In genomic region chr1:211732276-211732571, GRCh38 we compare ENCODE assay signal across 16 cellular contexts. TPM values are rescaled to one million over a fixed set of nuclear protein-coding genes. Genes with fewer than 3 reads are reported as not detected.
DNase-seq lines count a peak whose midpoint lies in the region; ATAC-seq and TF ChIP-seq lines count a peak whose summit lies in the region.
"Had no signal": no experiment of that assay in that cellular context is flagged by ENCODE, and none has a peak within 500 bp of the region (broad histone marks: within the 10 kb centered on the region; RNA-seq: fewer than 3 reads in every experiment).

No MANE protein-coding gene starts in this region.

- no peak overlapping the region for H3K9ac ChIP-seq in SK-N-SH

- TF ChIP-seq EP300 in SK-N-SH (IDR thresholded peaks at IDR 0.05; ENCODE audit: borderline replicate concordance in 1 of 2, low read depth in 1 of 2, low read length in 1 of 2), result no peak

- H3K9me3 ChIP-seq in SK-N-SH, result no peaks in the 10 kb centered on the region
- H3K9me3 ChIP-seq: ascending aorta, Caco-2, pancreas, thyroid gland had no signal

- no peaks in the 10 kb centered on the region for H3K9me3 Mint-ChIP-seq in mesothelial cell of epicardium
- H3K9me3 Mint-ChIP-seq in activated CD4-positive, alpha-beta memory T cell treated with anti-CD3 and anti-CD28 coated beads for 36 hours, result no peaks in the 10 kb centered on the region
- H3K9me3 Mint-ChIP-seq: T-cell had no signal

- TF ChIP-seq CTCF in mesothelial cell of epicardium (IDR thresholded peaks at IDR 0.05; ENCODE audit: unreplicated experiment) (no peak), SK-N-SH (IDR thresholded peaks at IDR 0.05) (no peak)

- H3K4me1 Mint-ChIP-seq in mesothelial cell of epicardium, result peaks cover 10% of the 10 kb centered on the region
- no peaks in the 10 kb centered on the region for H3K4me1 Mint-ChIP-seq in activated CD4-positive, alpha-beta memory T cell treated with anti-CD3 and anti-CD28 coated beads for 36 hours (ENCODE audit: low read depth)

- no peaks in the 10 kb centered on the region for H4K20me1 ChIP-seq in SK-N-SH (ENCODE audit: insufficient read depth)

- H3K27ac Mint-ChIP-seq in mesothelial cell of epicardium, result no peak overlapping the region
- H3K27ac Mint-ChIP-seq in activated CD4-positive, alpha-beta memory T cell treated with anti-CD3 and anti-CD28 coated beads for 36 hours, result no peak overlapping the region
- H3K27ac Mint-ChIP-seq: T-cell had no signal

- no peak overlapping the region for H3K27ac ChIP-seq in SK-N-SH (ENCODE audit: low read depth in 2 of 2, low read length in 1 of 2)
- H3K27ac ChIP-seq: ascending aorta, pancreas had no signal

- no peak for TF ChIP-seq RAD21 in SK-N-SH (IDR thresholded peaks at IDR 0.05; ENCODE audit: low read length)

- no peaks in the 10 kb centered on the region for H3K27me3 ChIP-seq in SK-N-SH (ENCODE audit: insufficient read depth)
- H3K27me3 ChIP-seq: ascending aorta, pancreas, thyroid gland had no signal

- WGBS in SK-N-SH (ENCODE audit: low lambda C conversion rate), result 80% methylated on average over 1 of the region's 1 CpG

- no peaks in the 10 kb centered on the region for H3K9me2 ChIP-seq in SK-N-SH

- peaks cover 4% of the 10 kb centered on the region for H3F3A ChIP-seq in SK-N-SH (replicated peaks; ENCODE audit: insufficient read depth)

- no peak overlapping the region for H3K4me3 ChIP-seq in SK-N-SH (ENCODE audit: low read depth in 2 of 2, low read length in 1 of 2)
- H3K4me3 ChIP-seq: ascending aorta, pancreas, thyroid gland had no signal

- CTCF ChIA-PET in activated CD4-positive, alpha-beta memory T cell treated with anti-CD3 and anti-CD28 coated beads for 36 hours (lab: Charles Lee), result no interaction called here
- CTCF ChIA-PET in SK-N-SH (lab: Yijun Ruan, JAX), result interaction anchor here (1.2 to 2.1 kb wide), 4 partner anchors 9 to 45 kb away, joined by 3 to 8 read pairs (median 4); no protein-coding TSS in a partner anchor

- H3K4me2 ChIP-seq in SK-N-SH, result no peak overlapping the region

- no peaks in the 10 kb centered on the region for H3K79me2 ChIP-seq in SK-N-SH (ENCODE audit: insufficient read depth)

- POLR2A ChIA-PET in activated CD4-positive, alpha-beta memory T cell treated with anti-CD3 and anti-CD28 coated beads for 36 hours (lab: Charles Lee), result no interaction called here
- POLR2A ChIA-PET in SK-N-SH (lab: Yijun Ruan, JAX), result no interaction called here

- ATAC-seq in GM19438 (IDR thresholded peaks at IDR 0.05; ENCODE audit: low read depth, unreplicated experiment) (peak; percentile 85), HG02852 (IDR thresholded peaks at IDR 0.05; ENCODE audit: unreplicated experiment) (peak; percentile 78), Right ventricle myocardium inferior (no peak)
- ATAC-seq: pancreas, PC-3, T-cell had no signal

- no peaks in the 10 kb centered on the region for H3K27me3 Mint-ChIP-seq in mesothelial cell of epicardium (ENCODE audit: low read depth)
- H3K27me3 Mint-ChIP-seq in activated CD4-positive, alpha-beta memory T cell treated with anti-CD3 and anti-CD28 coated beads for 36 hours, result no peaks in the 10 kb centered on the region
- H3K27me3 Mint-ChIP-seq: T-cell had no signal

- peak; percentile 38 for DNase-seq in CD1c-positive myeloid dendritic cell (ENCODE audit: extremely low spot score)
- peak; percentile 63 for DNase-seq in NCI-H2171 treated with DMSO at 0.1 percent for 48 hours (lab: John Stamatoyannopoulos, UW)
- no peak for DNase-seq in mesothelial cell of epicardium (ENCODE audit: low spot score in 2 of 2, unreplicated experiment in 2 of 2)
- no peak for DNase-seq in activated CD4-positive, alpha-beta memory T cell treated with anti-CD3 and anti-CD28 coated beads for 36 hours
- no peak for DNase-seq in SK-N-SH
- DNase-seq in Right ventricle myocardium inferior (ENCODE audit: missing footprints), result no peak
- DNase-seq: Caco-2, mesenchymal stem cell, MM.1S, pancreas, PC-3, T-cell, thyroid gland had no signal

- no peaks in the 10 kb centered on the region for H3K36me3 Mint-ChIP-seq in mesothelial cell of epicardium
- no peaks in the 10 kb centered on the region for H3K36me3 Mint-ChIP-seq in activated CD4-positive, alpha-beta memory T cell treated with anti-CD3 and anti-CD28 coated beads for 36 hours
- H3K36me3 Mint-ChIP-seq: T-cell had no signal

- peaks cover 9 to 23% of the 10 kb centered on the region in 2 experiments; a peak in 3 of 4 replicates for H3K4me1 ChIP-seq in SK-N-SH (ENCODE audit: control insufficient read depth in 1 of 2, insufficient read depth in 2 of 2, low read depth in 1 of 2, low read length in 1 of 2)
- H3K4me1 ChIP-seq: ascending aorta had no signal

- intact Hi-C loops in activated CD4-positive, alpha-beta memory T cell treated with anti-CD3 and anti-CD28 coated beads for 36 hours (cut with micrococcal nuclease), result no loop called here
- intact Hi-C loops in Right ventricle myocardium inferior (cut with DNase I), result no loop called here

- no peaks in the 10 kb centered on the region for H3K36me3 ChIP-seq in SK-N-SH (replicated peaks in 1 of 2; ENCODE audit: control insufficient read depth in 1 of 2, insufficient read depth in 2 of 2, low read length in 1 of 2)
- H3K36me3 ChIP-seq: ascending aorta, pancreas, thyroid gland had no signal

- no peak overlapping the region for H3K4me3 Mint-ChIP-seq in mesothelial cell of epicardium
- no peak overlapping the region for H3K4me3 Mint-ChIP-seq in activated CD4-positive, alpha-beta memory T cell treated with anti-CD3 and anti-CD28 coated beads for 36 hours
- H3K4me3 Mint-ChIP-seq: T-cell had no signal

- no peak overlapping the region for H2AFZ ChIP-seq in SK-N-SH (ENCODE audit: low read depth)

TF ChIP-seq in SK-N-SH, 30 proteins besides CTCF, POLR2A, EP300 and RAD21:
- no peak for TF ChIP-seq MEF2A (IDR thresholded peaks at IDR 0.05; ENCODE audit: borderline replicate concordance, low read depth)
- TF ChIP-seq, protein P1, sequence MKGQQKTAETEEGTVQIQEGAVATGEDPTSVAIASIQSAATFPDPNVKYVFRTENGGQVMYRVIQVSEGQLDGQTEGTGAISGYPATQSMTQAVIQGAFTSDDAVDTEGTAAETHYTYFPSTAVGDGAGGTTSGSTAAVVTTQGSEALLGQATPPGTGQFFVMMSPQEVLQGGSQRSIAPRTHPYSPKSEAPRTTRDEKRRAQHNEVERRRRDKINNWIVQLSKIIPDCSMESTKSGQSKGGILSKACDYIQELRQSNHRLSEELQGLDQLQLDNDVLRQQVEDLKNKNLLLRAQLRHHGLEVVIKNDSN (IDR thresholded peaks at IDR 0.05; ENCODE audit: borderline replicate concordance, low read depth), result no peak
- no peak for TF ChIP-seq GABPA (IDR thresholded peaks at IDR 0.05; ENCODE audit: low read depth)
- TF ChIP-seq SMC3 (IDR thresholded peaks at IDR 0.05; ENCODE audit: low read depth, low read length), result no peak
- no peak for TF ChIP-seq ELF1 (IDR thresholded peaks at IDR 0.05)
- TF ChIP-seq RXRA (IDR thresholded peaks at IDR 0.05; ENCODE audit: borderline replicate concordance, low read depth), result no peak
- TF ChIP-seq YY1 (IDR thresholded peaks at IDR 0.05; ENCODE audit: low read depth), result no peak
- no peak for TF ChIP-seq RCOR1 (IDR thresholded peaks at IDR 0.05; ENCODE audit: low read length)
- TF ChIP-seq CHD2 (IDR thresholded peaks at IDR 0.05; ENCODE audit: low read length, partially characterized antibody), result no peak
- no peak for TF ChIP-seq ZBTB33 (IDR thresholded peaks at IDR 0.05; ENCODE audit: borderline replicate concordance, low read depth)
- no peak for TF ChIP-seq FOXJ3 (CRISPR knock-in tag; IDR thresholded peaks at IDR 0.05)

RNA-seq across cellular contexts. Expression of gene NEK2, which starts 56.8 kb away (rescaled TPM):
- total RNA-seq in mesothelial cell of epicardium (7.7 to 9.6 TPM (median 8.5 TPM) in 3 replicates), Right ventricle myocardium inferior (0.32 TPM)
- total RNA-seq in activated CD4-positive, alpha-beta memory T cell treated with anti-CD3 and anti-CD28 coated beads for 36 hours, result 10 to 100 TPM; 42.4 to 45.9 TPM
- 8.2 and 9.4 TPM in 2 replicates for polyA plus RNA-seq in SK-N-SH (2012; rRNA removed)
- 11.5 and 12.7 TPM in 2 replicates for polyA plus RNA-seq in SK-N-SH (2012; cell fraction: cytosol; rRNA removed)
- 3.4 and 4.2 TPM in 2 replicates for polyA plus RNA-seq in SK-N-SH (2012; cell fraction: nucleus; rRNA removed)
- total RNA-seq: ascending aorta had no signal

Comparison
In these comparisons a context has a peak if more than half of its experiments do, and no peak if none do; other contexts are left out.
1. DNase-seq: peak in CD1c-positive myeloid dendritic cell (single experiment) and NCI-H2171 treated with DMSO at 0.1 percent for 48 hours (single experiment); none in mesothelial cell of epicardium (0 of 2), activated CD4-positive, alpha-beta memory T cell treated with anti-CD3 and anti-CD28 coated beads for 36 hours (single experiment), SK-N-SH (single experiment) and Right ventricle myocardium inferior (single experiment).